2 cellular contexts compared by ENCODE assay signal in the genomic region with DNA sequence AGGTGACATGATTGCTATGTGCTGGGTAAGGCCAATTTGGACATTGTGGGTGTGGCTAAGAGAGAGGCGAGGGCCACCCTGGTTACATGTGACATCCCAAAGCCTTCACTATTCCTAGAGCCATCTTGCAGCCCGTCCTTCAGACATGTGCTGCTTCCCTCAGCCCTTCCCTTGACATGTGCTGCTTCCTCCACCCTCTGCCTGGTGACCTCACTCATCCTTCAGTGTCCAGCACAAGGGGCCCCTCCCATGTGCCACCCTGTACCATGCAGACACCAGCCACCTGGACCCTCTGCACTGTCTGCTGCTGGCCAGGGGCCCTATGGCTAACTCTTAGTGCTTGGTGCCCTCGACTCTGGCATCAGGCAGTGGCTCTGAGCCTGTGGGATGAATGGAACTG.
TF ChIP-seq lines count a peak whose summit lies in the region.

No MANE protein-coding gene starts in this region.

TF ChIP-seq in H1, 55 proteins besides CTCF, POLR2A, EP300 and RAD21:
- TF ChIP-seq RFX5 (IDR thresholded peaks at IDR 0.05; ENCODE audit: borderline replicate concordance, low read depth, low read length) (no peak), POU5F1 (IDR thresholded peaks at IDR 0.05; ENCODE audit: low read depth, low read length) (no peak), CBX8 (IDR thresholded peaks at IDR 0.05; ENCODE audit: borderline replicate concordance, low read depth, low read length) (no peak), RXRA (IDR thresholded peaks at IDR 0.05; ENCODE audit: insufficient read depth, low read depth, low read length) (no peak), CBX5 (IDR thresholded peaks at IDR 0.05; ENCODE audit: low read depth, low read length) (no peak), NANOG (IDR thresholded peaks at IDR 0.05; ENCODE audit: insufficient read depth, low read depth, low read length, poor library complexity, severe bottlenecking) (no peak), KDM5A (IDR thresholded peaks at IDR 0.05; ENCODE audit: low read length) (no peak)
- TF ChIP-seq, protein P1, sequence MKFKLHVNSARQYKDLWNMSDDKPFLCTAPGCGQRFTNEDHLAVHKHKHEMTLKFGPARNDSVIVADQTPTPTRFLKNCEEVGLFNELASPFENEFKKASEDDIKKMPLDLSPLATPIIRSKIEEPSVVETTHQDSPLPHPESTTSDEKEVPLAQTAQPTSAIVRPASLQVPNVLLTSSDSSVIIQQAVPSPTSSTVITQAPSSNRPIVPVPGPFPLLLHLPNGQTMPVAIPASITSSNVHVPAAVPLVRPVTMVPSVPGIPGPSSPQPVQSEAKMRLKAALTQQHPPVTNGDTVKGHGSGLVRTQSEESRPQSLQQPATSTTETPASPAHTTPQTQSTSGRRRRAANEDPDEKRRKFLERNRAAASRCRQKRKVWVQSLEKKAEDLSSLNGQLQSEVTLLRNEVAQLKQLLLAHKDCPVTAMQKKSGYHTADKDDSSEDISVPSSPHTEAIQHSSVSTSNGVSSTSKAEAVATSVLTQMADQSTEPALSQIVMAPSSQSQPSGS (IDR thresholded peaks at IDR 0.05; ENCODE audit: low read length): no peak
TF ChIP-seq in H1: peak in this region for 0.

TF ChIP-seq in HepG2, 621 proteins besides CTCF, POLR2A, EP300 and RAD21:
- TF ChIP-seq, protein P2, sequence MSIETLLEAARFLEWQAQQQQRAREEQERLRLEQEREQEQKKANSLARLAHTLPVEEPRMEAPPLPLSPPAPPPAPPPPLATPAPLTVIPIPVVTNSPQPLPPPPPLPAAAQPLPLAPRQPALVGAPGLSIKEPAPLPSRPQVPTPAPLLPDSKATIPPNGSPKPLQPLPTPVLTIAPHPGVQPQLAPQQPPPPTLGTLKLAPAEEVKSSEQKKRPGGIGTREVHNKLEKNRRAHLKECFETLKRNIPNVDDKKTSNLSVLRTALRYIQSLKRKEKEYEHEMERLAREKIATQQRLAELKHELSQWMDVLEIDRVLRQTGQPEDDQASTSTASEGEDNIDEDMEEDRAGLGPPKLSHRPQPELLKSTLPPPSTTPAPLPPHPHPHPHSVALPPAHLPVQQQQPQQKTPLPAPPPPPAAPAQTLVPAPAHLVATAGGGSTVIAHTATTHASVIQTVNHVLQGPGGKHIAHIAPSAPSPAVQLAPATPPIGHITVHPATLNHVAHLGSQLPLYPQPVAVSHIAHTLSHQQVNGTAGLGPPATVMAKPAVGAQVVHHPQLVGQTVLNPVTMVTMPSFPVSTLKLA (IDR thresholded peaks at IDR 0.05): peak; percentile 98
- TF ChIP-seq, protein P3, sequence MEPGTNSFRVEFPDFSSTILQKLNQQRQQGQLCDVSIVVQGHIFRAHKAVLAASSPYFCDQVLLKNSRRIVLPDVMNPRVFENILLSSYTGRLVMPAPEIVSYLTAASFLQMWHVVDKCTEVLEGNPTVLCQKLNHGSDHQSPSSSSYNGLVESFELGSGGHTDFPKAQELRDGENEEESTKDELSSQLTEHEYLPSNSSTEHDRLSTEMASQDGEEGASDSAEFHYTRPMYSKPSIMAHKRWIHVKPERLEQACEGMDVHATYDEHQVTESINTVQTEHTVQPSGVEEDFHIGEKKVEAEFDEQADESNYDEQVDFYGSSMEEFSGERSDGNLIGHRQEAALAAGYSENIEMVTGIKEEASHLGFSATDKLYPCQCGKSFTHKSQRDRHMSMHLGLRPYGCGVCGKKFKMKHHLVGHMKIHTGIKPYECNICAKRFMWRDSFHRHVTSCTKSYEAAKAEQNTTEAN (CRISPR knock-in tag; conservative IDR thresholded peaks at IDR 0.05): no peak
